Comparison of ENCODE assay signal across 8 cellular contexts in genomic region chr1:179877586-179878265, GRCh38. TPM values are rescaled to one million over a fixed set of nuclear protein-coding genes. Genes with fewer than 3 reads are reported as not detected.
DNase-seq lines count a peak whose midpoint lies in the region; ATAC-seq and TF ChIP-seq lines count a peak whose summit lies in the region.

Gene TOR1AIP2, minus strand, starts transcription at chr1:179877803. Its CDS starts 25,138 bp downstream, at chr1:179852665.

- WGBS in GM23248 (ENCODE audit: low coverage in 1 of 2, low lambda C conversion rate in 2 of 2, missing lambda C conversion rate in 2 of 2), 2 experiments: 6% methylated on average over 31 of the region's 31 CpGs

- peaks cover 26% of the 10 kb centered on the region for H3K4me1 ChIP-seq in GM23248 (ENCODE audit: insufficient read depth)

- in situ Hi-C loops in GM23248 (cut with MboI): loop anchor here (25.0 kb wide), 1 partner anchor 285 kb away; the partner anchor contains the start of gene QSOX1

- H3K4me3 ChIP-seq in GM23248 (peak within 1 kb of the TSS; percentile 97), fibroblast of pulmonary artery (replicated peaks; ENCODE audit: low read depth, low read length) (peak within 1 kb of the TSS; percentile 82)

- peak within 1 kb of the TSS; percentile 94 for H3K4me3 Mint-ChIP-seq in nephron
- peak within 1 kb of the TSS; percentile 81 to 89 for H3K4me3 Mint-ChIP-seq in stimulated activated naive CD8-positive, alpha-beta T cell treated with anti-CD3 and anti-CD28 coated beads, Interleukin-15, amount 100 ng/mL, for 72 hours

- peak within 1 kb of the TSS; percentile 82 for H3K9ac ChIP-seq in GM23248

- H3K9me3 ChIP-seq in GM23248 (ENCODE audit: low read depth): no peaks in the 10 kb centered on the region

- peaks cover 74% of the 10 kb centered on the region for H3K79me2 ChIP-seq in GM23248 (ENCODE audit: insufficient read depth)

- H2AFZ ChIP-seq in GM23248: peak within 1 kb of the TSS; percentile 91

- peak; percentile 94 for TF ChIP-seq POLR2A in Raji (IDR thresholded peaks at IDR 0.05; ENCODE audit: insufficient read depth, low read depth, low read length)

- no peaks in the 10 kb centered on the region for H3K9me3 Mint-ChIP-seq in nephron
- no peaks in the 10 kb centered on the region for H3K9me3 Mint-ChIP-seq in stimulated activated naive CD8-positive, alpha-beta T cell treated with anti-CD3 and anti-CD28 coated beads, Interleukin-15, amount 100 ng/mL, for 72 hours

- H3K27me3 ChIP-seq in GM23248 (replicated peaks; ENCODE audit: insufficient read depth): no peaks in the 10 kb centered on the region

- peaks cover 31% of the 10 kb centered on the region for H3K36me3 ChIP-seq in GM23248 (ENCODE audit: low read depth)

- TF ChIP-seq CTCF in fibroblast of pulmonary artery (IDR thresholded peaks at IDR 0.05; ENCODE audit: low read length, missing control alignments) (no peak), nephron (IDR thresholded peaks at IDR 0.05; ENCODE audit: unreplicated experiment in 3 of 3) (no peak)

- peak within 1 kb of the TSS; percentile 93 for H3K4me2 ChIP-seq in GM23248 (ENCODE audit: unreplicated experiment)

- peaks cover 24% of the 10 kb centered on the region for H3K36me3 Mint-ChIP-seq in nephron (ENCODE audit: low read depth)

- H3K27me3 Mint-ChIP-seq in nephron (ENCODE audit: low read depth): no peaks in the 10 kb centered on the region
- no peaks in the 10 kb centered on the region for H3K27me3 Mint-ChIP-seq in stimulated activated naive CD8-positive, alpha-beta T cell treated with anti-CD3 and anti-CD28 coated beads, Interleukin-15, amount 100 ng/mL, for 72 hours

- H3K27ac Mint-ChIP-seq in nephron: peak within 1 kb of the TSS; percentile 81 to 93 (median 91)
- peak within 1 kb of the TSS; percentile 94 to 96 for H3K27ac Mint-ChIP-seq in stimulated activated naive CD8-positive, alpha-beta T cell treated with anti-CD3 and anti-CD28 coated beads, Interleukin-15, amount 100 ng/mL, for 72 hours

- peaks cover 59% of the 10 kb centered on the region for H3K4me1 Mint-ChIP-seq in nephron
- H3K4me1 Mint-ChIP-seq in stimulated activated naive CD8-positive, alpha-beta T cell treated with anti-CD3 and anti-CD28 coated beads, Interleukin-15, amount 100 ng/mL, for 72 hours: peaks cover 64% of the 10 kb centered on the region

- peaks cover 18% of the 10 kb centered on the region for H3F3A ChIP-seq in GM23248 (ENCODE audit: insufficient read depth)

- peak within 1 kb of the TSS; percentile 51 for H3K27ac ChIP-seq in GM23248

- H3K9me2 ChIP-seq in GM23248 (ENCODE audit: insufficient read depth): no peaks in the 10 kb centered on the region

- DNase-seq in Daoy (ENCODE audit: low read depth): peak; percentile 87
- DNase-seq in GM23248: peak; percentile 96
- peak; percentile 95 to 96 for DNase-seq in Kasumi-1 (lab: John Stamatoyannopoulos, UW)
- DNase-seq in activated T-helper 9 cell treated with anti-CD3 and anti-CD28 coated beads, Interleukin-2, amount 50 U/mL, for 16 hours (ENCODE audit: low read depth): peak; percentile 81
- DNase-seq in fibroblast of pulmonary artery (ENCODE audit: low read depth): peak; percentile 79
- peak; percentile 82 to 89 for DNase-seq in stimulated activated naive CD8-positive, alpha-beta T cell treated with anti-CD3 and anti-CD28 coated beads, Interleukin-15, amount 100 ng/mL, for 72 hours

- H4K20me1 ChIP-seq in GM23248 (ENCODE audit: insufficient read depth): peaks cover 4% of the 10 kb centered on the region; the same call in 1 of the 2 replicates

- peak; percentile 77 for ATAC-seq in stimulated activated naive CD8-positive, alpha-beta T cell treated with anti-CD3 and anti-CD28 coated beads, Interleukin-15, amount 100 ng/mL, for 72 hours

RNA-seq across cellular contexts. Expression of gene TOR1AIP2, which starts in this region (rescaled TPM):
- 79.9 and 80.6 TPM in 2 replicates for total RNA-seq in Daoy (2014; rRNA removed; shearing (Covaris generic))
- 97.1 and 113 TPM in 2 replicates for total RNA-seq in GM23248 (2014; rRNA removed; shearing (Covaris generic))
- polyA plus RNA-seq in GM23248 (2016; fragmentation: Nextera tagmentation; extraction: Ambion mirVana): 37.2 and 38.5 TPM in 2 replicates

Comparison
In these comparisons a context has a peak if more than half of its experiments do, and no peak if none do; other contexts are left out.
1. Peak in every context shown above with its lines: DNase-seq, ATAC-seq, H3K4me3 ChIP-seq and H3K27ac ChIP-seq.